19 cellular contexts compared by ENCODE assay signal in genomic region chr7:48634116-48634632, GRCh38.
"Had no signal": no experiment of that assay in that cellular context is flagged by ENCODE, and none has a peak within 500 bp of the region (broad histone marks: within the 10 kb centered on the region; RNA-seq: fewer than 3 reads in every experiment).

No MANE protein-coding gene starts in this region.

- H3K27me3 ChIP-seq: cardiac muscle cell, gastrocnemius medialis, left lung, transverse colon, vagina had no signal

- DNase-seq: activated CD4-positive, CD25-positive, alpha-beta regulatory T cell; activated effector memory CD4-positive, alpha-beta T cell treated with Interleukin-2 at 50 U/mL for 16 hours; amygdala; effector CD8-positive, alpha-beta T cell; gastrocnemius medialis; head of caudate nucleus; left lung; nephron progenitor cell; occipital lobe; posterior cingulate gyrus; stimulated activated naive CD4-positive, alpha-beta T cell treated with Interleukin-2 at 50 U/mL for 16 hours; SW 1271; T-helper 9 cell; transverse colon had no signal

- H3K4me3 ChIP-seq: cardiac muscle cell, gastrocnemius medialis, left lung, transverse colon, vagina had no signal

- H3K4me3 Mint-ChIP-seq: activated naive CD8-positive, alpha-beta T cell; dendritic cell treated with granulocyte-macrophage colony-stimulating factor and Interleukin-4, amounts not matched to agents 40 ng/mL and 50 ng/mL, for 4 days; mesothelial cell of epicardium; nephron progenitor cell had no signal

- H3K27me3 Mint-ChIP-seq: activated naive CD8-positive, alpha-beta T cell had no signal

- H3K9me3 Mint-ChIP-seq: dendritic cell treated with granulocyte-macrophage colony-stimulating factor and Interleukin-4, amounts not matched to agents 40 ng/mL and 50 ng/mL, for 4 days had no signal

- H3K36me3 ChIP-seq: cardiac muscle cell, gastrocnemius medialis, left lung, transverse colon, vagina had no signal

- H3K36me3 Mint-ChIP-seq: activated naive CD8-positive, alpha-beta T cell; mesothelial cell of epicardium had no signal

- H3K27ac ChIP-seq: cardiac muscle cell, gastrocnemius medialis, left lung, transverse colon, vagina had no signal

- H3K9me3 ChIP-seq: gastrocnemius medialis, left lung, transverse colon, vagina had no signal

- H3K4me1 ChIP-seq: gastrocnemius medialis, left lung, transverse colon, vagina had no signal

- H3K27ac Mint-ChIP-seq: activated naive CD8-positive, alpha-beta T cell; dendritic cell treated with granulocyte-macrophage colony-stimulating factor and Interleukin-4, amounts not matched to agents 40 ng/mL and 50 ng/mL, for 4 days; mesothelial cell of epicardium; nephron progenitor cell had no signal
